In genomic region chr2:176413786-176414185, GRCh38 we compare ENCODE assay signal across 24 cellular contexts.
"Had no signal": no experiment of that assay in that cellular context is flagged by ENCODE, and none has a peak within 500 bp of the region (broad histone marks: within the 10 kb centered on the region; RNA-seq: fewer than 3 reads in every experiment).

No MANE protein-coding gene starts in this region.

- H3K4me3 ChIP-seq: Peyer's patch, SJSA1 had no signal

- DNase-seq: MM.1S, MV-4-11, NCI-H1092, NCI-H1105, NCI-H1417 treated with DMSO at 0.1 percent for 48 hours, NCI-H1436 treated with DMSO at 0.1 percent for 48 hours, NCI-H1694 treated with DMSO at 0.1 percent for 48 hours, NCI-H187 treated with DMSO at 0.1 percent for 48 hours, NCI-H2029, NCI-H2081, NCI-H2107, NCI-H2171, NCI-H226, NCI-H446 treated with DMSO at 0.1 percent for 48 hours, NCI-H510A, NCI-H524, NCI-H82, Peyer's patch, Right ventricle myocardium superior, RPMI8226, SHP77 treated with DMSO at 0.1 percent for 48 hours, SK-N-SH, SW 1271 had no signal

- H3K36me3 ChIP-seq: Peyer's patch, SJSA1 had no signal

- H3K4me2 ChIP-seq: SK-N-SH had no signal

- H3K9me3 ChIP-seq: Peyer's patch, SJSA1, SK-N-SH had no signal

- H3K27me3 ChIP-seq: Peyer's patch, SJSA1 had no signal

- H3K9ac ChIP-seq: SK-N-SH had no signal

- H3K4me1 ChIP-seq: Peyer's patch had no signal

- H3K9me2 ChIP-seq: SK-N-SH had no signal

- H3K27ac ChIP-seq: Peyer's patch, SJSA1 had no signal
